9 cellular contexts compared by ENCODE assay signal in genomic region chr19:17553256-17553655, GRCh38. TPM values are rescaled to one million over a fixed set of nuclear protein-coding genes. Genes with fewer than 3 reads are reported as not detected.
DNase-seq lines count a peak whose midpoint lies in the region; ATAC-seq, FAIRE-seq and TF ChIP-seq lines count a peak whose summit lies in the region.
"Had no signal": no experiment of that assay in that cellular context is flagged by ENCODE, and none has a peak within 500 bp of the region (broad histone marks: within the 10 kb centered on the region; RNA-seq: fewer than 3 reads in every experiment).

No MANE protein-coding gene starts in this region.

- ATAC-seq in HG02852 (IDR thresholded peaks at IDR 0.05; ENCODE audit: unreplicated experiment) (no peak), GM21390 (IDR thresholded peaks at IDR 0.05; ENCODE audit: unreplicated experiment) (no peak)

- H3K27ac ChIP-seq in OCI-LY3 (ENCODE audit: low read length): peak overlapping the region; percentile 33; the same call in 1 of the 2 replicates

- TF ChIP-seq CTCF in OCI-LY3 (IDR thresholded peaks at IDR 0.05; ENCODE audit: low read depth, low read length) (no peak), osteocyte (IDR thresholded peaks at IDR 0.05) (no peak)

- no peaks in the 10 kb centered on the region for H3K27me3 ChIP-seq in OCI-LY3 (ENCODE audit: low read depth, low read length)

- no peak overlapping the region for H3K4me2 ChIP-seq in OCI-LY3 (ENCODE audit: low read length)

- H4K20me1 ChIP-seq in OCI-LY3 (ENCODE audit: insufficient read depth, low read length): peaks cover 26% of the 10 kb centered on the region

- peak overlapping the region; percentile 88 for H3K27ac Mint-ChIP-seq in osteocyte (ENCODE audit: unreplicated experiment)

- H3K9me3 Mint-ChIP-seq in osteocyte (ENCODE audit: unreplicated experiment): no peaks in the 10 kb centered on the region

- FAIRE-seq in GM19239 (lab: Jason Lieb, UNC): no peak
- FAIRE-seq: islet of Langerhans had no signal

- peaks cover 11% of the 10 kb centered on the region for H3K4me1 ChIP-seq in OCI-LY3 (ENCODE audit: low read length)

- peaks cover 27% of the 10 kb centered on the region for H3K79me2 ChIP-seq in OCI-LY3 (ENCODE audit: low read length)

- peak overlapping the region; percentile 58 for H3K4me3 Mint-ChIP-seq in osteocyte (ENCODE audit: unreplicated experiment)

- peak; percentile 91 for DNase-seq in GM04504 (ENCODE audit: low read depth)
- DNase-seq in fibroblast of gingiva (ENCODE audit: low read depth): peak; percentile 96
- no peak for DNase-seq in osteocyte (ENCODE audit: extremely low spot score, unreplicated experiment)
- no peak for DNase-seq in NCI-H128 (lab: John Stamatoyannopoulos, UW; ENCODE audit: unreplicated experiment)
- no peak for DNase-seq in GM19239 (ENCODE audit: insufficient read length, low spot score)

- no peak overlapping the region for H3K4me3 ChIP-seq in OCI-LY3 (ENCODE audit: low read length)

- H2AFZ ChIP-seq in OCI-LY3 (ENCODE audit: low read depth, low read length): no peak overlapping the region

- peaks cover 22% of the 10 kb centered on the region for H3K4me1 Mint-ChIP-seq in osteocyte (ENCODE audit: unreplicated experiment)

- no peak overlapping the region for H3K9ac ChIP-seq in OCI-LY3 (ENCODE audit: low read length)

- H3K36me3 ChIP-seq in OCI-LY3 (replicated peaks; ENCODE audit: low read depth, low read length): peaks cover 50% of the 10 kb centered on the region

- H3K9me3 ChIP-seq in OCI-LY3 (ENCODE audit: insufficient read depth, low read length): no peaks in the 10 kb centered on the region

- no peaks in the 10 kb centered on the region for H3K36me3 Mint-ChIP-seq in osteocyte (ENCODE audit: unreplicated experiment)

- H3K27me3 Mint-ChIP-seq in osteocyte (ENCODE audit: unreplicated experiment): no peaks in the 10 kb centered on the region

RNA-seq across cellular contexts. Expression of gene COLGALT1, which starts 2.2 kb away (rescaled TPM):
- total RNA-seq in osteocyte: 121 and 122 TPM in 2 replicates

RNA-seq across cellular contexts. Expression of gene PGLS, which starts 41.8 kb away (rescaled TPM):
- total RNA-seq in osteocyte: 112 and 115 TPM in 2 replicates

Comparison
In these comparisons a context has a peak if more than half of its experiments do, and no peak if none do; other contexts are left out.
1. DNase-seq: peak in GM04504 (single experiment) and fibroblast of gingiva (single experiment); none in osteocyte (single experiment), NCI-H128 (single experiment) and GM19239 (single experiment).